In the genomic region with DNA sequence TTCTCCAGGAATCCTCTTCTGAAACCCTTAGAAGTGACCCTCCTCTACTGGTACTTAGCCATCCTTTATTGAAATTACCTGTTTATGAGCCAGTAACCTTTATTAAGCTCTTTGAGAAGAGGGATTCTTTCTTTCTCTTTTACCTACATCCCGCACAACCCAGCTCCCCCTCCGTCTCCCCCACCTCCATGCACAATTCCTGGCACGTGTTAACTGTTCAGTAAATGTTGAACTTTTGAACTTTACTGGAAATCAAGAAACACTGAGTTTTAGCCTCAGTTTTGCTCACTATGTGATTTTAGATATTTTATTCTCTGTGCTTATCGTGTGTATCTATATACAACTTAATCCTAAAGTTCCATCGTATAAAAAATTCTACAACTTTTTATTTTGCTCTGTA, we compare ENCODE assay signal across 8 cellular contexts. TPM values are rescaled to one million over a fixed set of nuclear protein-coding genes. Genes with fewer than 3 reads are reported as not detected.
DNase-seq lines count a peak whose midpoint lies in the region; ATAC-seq, FAIRE-seq and TF ChIP-seq lines count a peak whose summit lies in the region.

No MANE protein-coding gene starts in this region.

- peak overlapping the region; percentile 99 for H3K27ac ChIP-seq in fibroblast of lung (ENCODE audit: insufficient read depth, low read length)

- DNase-seq in GM19239 (ENCODE audit: insufficient read length, low spot score) (no peak), RPMI7951 (ENCODE audit: low read depth) (peak; percentile 16), fibroblast of lung (ENCODE audit: low read depth in 2 of 2) (peak; percentile 34 to 38), skeletal muscle cell (ENCODE audit: low read depth) (no peak), NCI-H187 (lab: John Stamatoyannopoulos, UW) (no peak), globus pallidus (ENCODE audit: low spot score) (no peak), ecto neural progenitor cell (ENCODE audit: low spot score) (no peak)

- H3K9ac ChIP-seq in fibroblast of lung (ENCODE audit: insufficient read depth, low read length), result no peak overlapping the region

- H3K4me3 ChIP-seq in fibroblast of lung (replicated peaks in 1 of 4; ENCODE audit: control extremely low read depth in 1 of 4, insufficient read depth in 1 of 4, low read depth in 3 of 4, low read length in 4 of 4), result peak overlapping the region; percentile 88 to 99 (median 94)
- H3K4me3 ChIP-seq in skeletal muscle cell (ENCODE audit: low read depth, low read length), result peak overlapping the region; percentile 86

- H2AFZ ChIP-seq in fibroblast of lung (ENCODE audit: low read length), result no peak overlapping the region

- TF ChIP-seq CTCF in fibroblast of lung (conservative IDR thresholded peaks at IDR 0.05 in 1 of 2, IDR thresholded peaks at IDR 0.05 in 1 of 2; ENCODE audit: low read depth in 1 of 2, low read length in 2 of 2), result no peak

- peak; percentile 28 for FAIRE-seq in GM19239 (lab: Jason Lieb, UNC)

- H3K9me3 ChIP-seq in fibroblast of lung (ENCODE audit: control insufficient read depth, insufficient read depth, low read depth, low read length), result no peaks in the 10 kb centered on the region

- no peak for ATAC-seq in GM18868 (IDR thresholded peaks at IDR 0.05; ENCODE audit: unreplicated experiment)

- peaks cover 75% of the 10 kb centered on the region for H3K79me2 ChIP-seq in fibroblast of lung (ENCODE audit: control insufficient read depth, insufficient read depth, low read length)

- no peaks in the 10 kb centered on the region for H3K36me3 ChIP-seq in fibroblast of lung (ENCODE audit: control insufficient read depth, insufficient read depth, low read length)

- H3K4me1 ChIP-seq in fibroblast of lung (ENCODE audit: control insufficient read depth, extremely low read depth, insufficient read depth, low read length), result peaks cover 2% of the 10 kb centered on the region

- H3K4me2 ChIP-seq in fibroblast of lung (ENCODE audit: extremely low read depth, insufficient read depth, low read length), result peak overlapping the region; percentile 82

- H3K27me3 ChIP-seq in fibroblast of lung (ENCODE audit: control insufficient read depth, insufficient read depth, low read length), result no peaks in the 10 kb centered on the region

- H4K20me1 ChIP-seq in fibroblast of lung (ENCODE audit: control insufficient read depth, extremely low read depth, insufficient read depth, low read length), result no peaks in the 10 kb centered on the region

RNA-seq across cellular contexts. Expression of gene TMED5, which starts 1.8 kb away (rescaled TPM):
- total RNA-seq in RPMI7951 (2014; rRNA removed; shearing (Covaris generic)), result 83.3 and 100 TPM in 2 replicates
- total RNA-seq in fibroblast of lung, result 65.2 and 82.6 TPM in 2 replicates
- 54.7 and 56.0 TPM in 2 replicates for polyA plus RNA-seq in fibroblast of lung
- polyA plus RNA-seq in fibroblast of lung (2012), result 41.3 and 43.2 TPM in 2 replicates
- polyA minus RNA-seq in fibroblast of lung (ENCODE audit: low replicate concordance), result 7.7 and 8.0 TPM in 2 replicates

RNA-seq across cellular contexts. Expression of gene CCDC18, which starts 2.1 kb away (rescaled TPM):
- 16.7 and 21.0 TPM in 2 replicates for total RNA-seq in RPMI7951 (2014; rRNA removed; shearing (Covaris generic))
- total RNA-seq in fibroblast of lung, result 15.4 and 17.2 TPM in 2 replicates
- 3.1 and 6.6 TPM in 2 replicates for polyA plus RNA-seq in fibroblast of lung
- polyA plus RNA-seq in fibroblast of lung (2012), result 3.6 and 6.2 TPM in 2 replicates
- polyA minus RNA-seq in fibroblast of lung (ENCODE audit: low replicate concordance), result 0.11 TPM in 1 of 2 replicates, not detected in the other

Comparison
In these comparisons a context has a peak if more than half of its experiments do, and no peak if none do; other contexts are left out.
1. DNase-seq: peak in RPMI7951 (single experiment) and fibroblast of lung (2 of 2); none in GM19239 (single experiment), skeletal muscle cell (single experiment), NCI-H187 (0 of 2), globus pallidus (single experiment) and ecto neural progenitor cell (single experiment).